In the genomic region with DNA sequence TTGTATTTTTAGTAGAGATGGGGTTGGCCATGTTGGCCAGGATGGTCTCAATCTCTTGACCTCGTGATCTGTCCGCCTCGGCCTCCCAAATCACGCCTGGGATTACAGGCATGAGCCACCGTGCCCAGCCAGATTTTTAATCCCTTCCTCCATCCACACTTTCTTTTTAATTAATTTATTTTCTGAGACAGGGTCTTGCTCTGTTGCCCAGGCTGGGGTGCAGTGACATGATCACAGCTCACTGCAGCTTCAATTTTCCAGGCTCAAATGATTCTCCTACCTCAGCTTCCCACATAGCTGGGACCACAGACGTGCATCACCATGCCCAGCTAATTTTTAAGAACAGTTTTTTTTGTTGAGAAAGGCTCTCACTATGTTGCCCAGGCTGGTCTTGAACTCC, we compare ENCODE assay signal across 18 cellular contexts.
"Had no signal": no experiment of that assay in that cellular context is flagged by ENCODE, and none has a peak within 500 bp of the region (broad histone marks: within the 10 kb centered on the region; RNA-seq: fewer than 3 reads in every experiment).

No MANE protein-coding gene starts in this region.

- H3K4me3 ChIP-seq: heart left ventricle, lung, sigmoid colon, skin epidermis, suprapubic skin, thyroid gland, upper lobe of left lung, uterus had no signal

- H3K9me3 ChIP-seq: heart left ventricle, sigmoid colon, suprapubic skin, thyroid gland, upper lobe of left lung, uterus had no signal

- H3K36me3 ChIP-seq: uterus had no signal

- H3K9me3 Mint-ChIP-seq: nephron had no signal

- H3K27me3 ChIP-seq: heart left ventricle, sigmoid colon, suprapubic skin, thyroid gland, upper lobe of left lung, uterus had no signal

- ATAC-seq: esophagus mucosa; left colon; left ventricle myocardium superior; stimulated activated naive CD8-positive, alpha-beta T cell treated with anti-CD3 and anti-CD28 coated beads, Interleukin-15, Interleukin-2, amounts not matched to agents 100 U/mL and 50 U/mL, for 24 hours had no signal

- DNase-seq: effector memory CD4-positive, alpha-beta T cell; heart left ventricle; hippocampal formation; left colon; left ventricle myocardium superior; mesenchymal stem cell; midbrain; posterior cingulate gyrus; sigmoid colon; stimulated activated naive CD8-positive, alpha-beta T cell treated with anti-CD3 and anti-CD28 coated beads, Interleukin-15, Interleukin-2, amounts not matched to agents 100 U/mL and 50 U/mL, for 24 hours; thyroid gland; upper lobe of left lung; uterus had no signal

- H3K4me1 ChIP-seq: uterus had no signal

- H3K27ac ChIP-seq: heart left ventricle, sigmoid colon, skin epidermis, suprapubic skin, thyroid gland, upper lobe of left lung, uterus had no signal

- H3K4me3 Mint-ChIP-seq: nephron had no signal
